ENCODE assay signal across 8 cellular contexts in the genomic region with DNA sequence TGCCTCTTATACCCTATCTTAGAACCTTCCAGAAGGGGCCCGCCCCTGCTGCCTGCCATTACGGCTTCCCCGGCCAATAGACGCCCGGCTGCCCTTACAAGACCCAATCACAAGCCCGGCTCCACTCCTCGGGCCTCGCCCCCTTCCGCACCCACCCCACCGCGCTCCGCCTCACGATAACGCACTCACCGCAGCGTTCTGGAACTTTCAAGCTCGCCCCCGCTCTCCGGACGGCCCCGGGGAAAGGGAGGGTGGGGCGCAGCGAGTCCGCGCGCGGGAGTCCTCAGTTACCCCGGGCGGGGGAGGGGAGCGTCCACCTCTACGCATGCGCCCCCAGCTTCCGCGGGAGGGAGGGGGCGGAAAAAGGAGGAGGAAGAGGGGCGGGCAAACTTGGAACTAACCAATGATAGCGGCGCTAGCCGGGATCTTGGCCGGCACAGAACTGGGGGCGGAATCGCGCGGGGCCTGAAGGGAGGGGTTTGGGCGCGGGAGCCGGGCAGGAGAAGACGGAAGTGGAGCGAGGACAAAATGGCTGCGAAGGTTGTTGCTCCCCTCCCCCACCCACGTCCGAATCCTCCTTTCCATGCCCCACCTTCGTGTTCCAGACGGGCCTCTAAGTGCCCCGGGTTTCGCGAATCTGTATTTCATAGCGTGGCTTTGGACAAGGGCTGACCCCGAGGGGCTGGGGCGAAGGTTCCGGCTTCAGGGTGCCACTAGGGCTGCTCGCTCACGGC. TPM values are rescaled to one million over a fixed set of nuclear protein-coding genes. Genes with fewer than 3 reads are reported as not detected.
A peak's percentile ranks its signal among the peaks of the same experiment; 100 is the strongest.
DNase-seq lines count a peak whose midpoint lies in the region; TF ChIP-seq lines count a peak whose summit lies in the region.

No MANE protein-coding gene starts in this region.

- H3K4me3 ChIP-seq in CD4-positive, alpha-beta memory T cell (ENCODE audit: low read length in 2 of 2): peak overlapping the region; percentile 92 to 95
- H3K4me3 ChIP-seq in effector memory CD4-positive, alpha-beta T cell (ENCODE audit: insufficient read depth, low read depth, low read length, poor library complexity, severe bottlenecking): peak overlapping the region; percentile 97

- peaks cover 40 to 83% (median 52%) of the 10 kb centered on the region in 4 donors for H3K4me1 Mint-ChIP-seq in CD4-positive, alpha-beta memory T cell

- peaks cover 54 to 63% of the 10 kb centered on the region in 2 donors for H3K36me3 Mint-ChIP-seq in CD4-positive, alpha-beta memory T cell

- peaks cover 0 to 9% (median 0%) of the 10 kb centered on the region in 8 donors for H3K9me3 Mint-ChIP-seq in CD4-positive, alpha-beta memory T cell

- no peaks in the 10 kb centered on the region for H3K27me3 Mint-ChIP-seq in CD4-positive, alpha-beta memory T cell

- peaks cover 45% of the 10 kb centered on the region for H3K36me3 ChIP-seq in CD4-positive, alpha-beta memory T cell (ENCODE audit: insufficient read depth, low read length)
- peaks cover 36% of the 10 kb centered on the region for H3K36me3 ChIP-seq in effector memory CD4-positive, alpha-beta T cell (ENCODE audit: control insufficient read depth, insufficient read depth, low read length)

- H3K27me3 ChIP-seq in CD4-positive, alpha-beta memory T cell (ENCODE audit: insufficient read depth, low read length): no peaks in the 10 kb centered on the region
- no peaks in the 10 kb centered on the region for H3K27me3 ChIP-seq in effector memory CD4-positive, alpha-beta T cell (replicated peaks; ENCODE audit: control insufficient read depth, insufficient read depth, low read length, poor library complexity, severe bottlenecking)

- intact Hi-C loops in CD4-positive, alpha-beta memory T cell (cut with micrococcal nuclease): loop anchor here (1.0 to 5.0 kb wide), 7 partner anchors 8 to 370 kb away; a partner anchor contains a TSS

- POLR2A ChIA-PET in CD4-positive, alpha-beta memory T cell (lab: Charles Lee; ENCODE audit: partially characterized antibody): interaction anchor here (0.6 to 23.4 kb wide), 29 partner anchors 4 to 1770 kb away, joined by 3 to 891 read pairs (median 4); a partner anchor contains a TSS

- no peaks in the 10 kb centered on the region for H3K9me3 ChIP-seq in CD4-positive, alpha-beta memory T cell (ENCODE audit: control insufficient read depth in 1 of 2, low read length in 2 of 2)
- H3K9me3 ChIP-seq in effector memory CD4-positive, alpha-beta T cell (ENCODE audit: control insufficient read depth, low read length): no peaks in the 10 kb centered on the region

- peaks cover 61% of the 10 kb centered on the region for H3K4me1 ChIP-seq in CD4-positive, alpha-beta memory T cell (ENCODE audit: insufficient read depth, low read length)
- peaks cover 52% of the 10 kb centered on the region for H3K4me1 ChIP-seq in effector memory CD4-positive, alpha-beta T cell (ENCODE audit: control insufficient read depth, insufficient read depth, low read length, poor library complexity, severe bottlenecking)

- peak; percentile 100 for DNase-seq in CD4-positive, alpha-beta memory T cell
- DNase-seq in GM20000 (ENCODE audit: low spot score) (peak; percentile 92), HS-5 (ENCODE audit: low read depth) (peak; percentile 89), NK-92 (lab: John Stamatoyannopoulos, UW; ENCODE audit: unreplicated experiment) (peak; percentile 96), medulla oblongata (ENCODE audit: extremely low spot score) (peak; percentile 99)
- DNase-seq in activated CD8-positive, alpha-beta memory T cell treated with anti-CD3 and anti-CD28 coated beads for 4 hours (ENCODE audit: low read depth in 2 of 2): peak; percentile 100
- peak; percentile 99 for DNase-seq in effector memory CD4-positive, alpha-beta T cell
- peak; percentile 98 to 100 (median 99) for DNase-seq in stimulated activated CD4-positive, alpha-beta T cell treated with anti-CD3 and anti-CD28 coated beads, TNF-alpha, amount 100 ng/mL, for 48 hours (ENCODE audit: low read depth in 3 of 3)

- TF ChIP-seq CTCF in GM20000 (IDR thresholded peaks at IDR 0.05; ENCODE audit: extremely low read depth, missing control alignments): no peak

- peak overlapping the region; percentile 97 to 100 (median 99) for H3K4me3 Mint-ChIP-seq in CD4-positive, alpha-beta memory T cell

- H3K27ac ChIP-seq in CD4-positive, alpha-beta memory T cell (ENCODE audit: low read depth, low read length): peak overlapping the region; percentile 99
- peak overlapping the region; percentile 99 for H3K27ac ChIP-seq in effector memory CD4-positive, alpha-beta T cell (ENCODE audit: insufficient read depth, low read length, poor library complexity, severe bottlenecking)

- H3K27ac Mint-ChIP-seq in CD4-positive, alpha-beta memory T cell: peak overlapping the region; percentile 95 to 99 (median 97)

- CTCF ChIA-PET in CD4-positive, alpha-beta memory T cell (lab: Charles Lee; ENCODE audit: partially characterized antibody): interaction anchor here (0.6 to 16.8 kb wide), 9 partner anchors 8 to 185 kb away, joined by 3 to 414 read pairs (median 5); no protein-coding TSS in a partner anchor

RNA-seq across cellular contexts. Expression of a gene that starts 0.4 kb away (rescaled TPM):
- 100 to 1,000 TPM; 809 to 852 TPM for total RNA-seq in CD4-positive, alpha-beta memory T cell
- polyA plus RNA-seq in CD4-positive, alpha-beta memory T cell: 1,000 to 10,000 TPM; 1,622 to 1,778 TPM

Comparison
In these comparisons a context has a peak if more than half of its experiments do, and no peak if none do; other contexts are left out.
1. Peak in every context shown above with its lines: DNase-seq, H3K4me3 ChIP-seq and H3K27ac ChIP-seq.